7 cellular contexts compared by ENCODE assay signal in the genomic region with DNA sequence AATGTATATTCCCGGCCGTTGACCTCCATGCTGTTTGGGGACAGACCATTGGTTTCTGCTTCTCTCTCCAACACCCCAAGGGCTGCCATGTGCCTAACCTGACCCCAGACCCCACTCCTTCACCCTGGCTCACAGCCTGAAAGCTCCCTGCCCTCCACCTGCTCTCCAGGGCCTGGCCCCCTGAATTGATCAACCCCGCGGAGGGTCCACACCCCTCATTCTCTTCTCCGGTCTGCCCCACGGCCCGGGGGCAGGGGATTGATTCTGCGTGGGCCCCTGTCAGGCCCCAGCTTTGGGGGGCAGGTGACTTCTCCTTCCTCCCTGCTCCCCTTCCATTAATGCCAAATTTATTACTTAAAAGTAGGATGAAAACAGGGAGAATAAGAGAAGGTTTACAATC.
A peak's percentile ranks its signal among the peaks of the same experiment; 100 is the strongest.
DNase-seq lines count a peak whose midpoint lies in the region; FAIRE-seq and TF ChIP-seq lines count a peak whose summit lies in the region.
"Not testable (repeated sequence)": the region's sequence is repeated elsewhere in the genome, so short reads cannot be mapped to it uniquely, and the experiment has no call there.

No MANE protein-coding gene starts in this region.

- not testable (repeated sequence) for H3K9me3 ChIP-seq in ES-I3 (ENCODE audit: control insufficient read depth, insufficient read depth, low read length); NT2/D1 (ENCODE audit: insufficient read depth, low read length); astrocyte (ENCODE audit: insufficient read depth, low read depth, low read length); keratinocyte (ENCODE audit: control insufficient read depth, low read depth, low read length)

- not testable (repeated sequence) for H3K36me3 ChIP-seq in ES-I3 (ENCODE audit: insufficient read depth, low read length); NT2/D1 (ENCODE audit: insufficient read depth, insufficient read length, low read length); astrocyte (ENCODE audit: insufficient read depth, low read length); keratinocyte (ENCODE audit: control insufficient read depth in 2 of 2, extremely low read depth in 1 of 2, insufficient read depth in 2 of 2, low read length in 2 of 2)

- H3K27me3 ChIP-seq in NT2/D1 (ENCODE audit: insufficient read depth, insufficient read length); astrocyte (ENCODE audit: insufficient read depth, low read length): not testable (repeated sequence)
- H3K27me3 ChIP-seq in keratinocyte (ENCODE audit: control insufficient read depth, extremely low read depth, insufficient read depth, low read length) = peaks cover 13% of the 10 kb centered on the region

- peaks cover 44% of the 10 kb centered on the region for H4K20me1 ChIP-seq in astrocyte (ENCODE audit: insufficient read depth, low read length)
- H4K20me1 ChIP-seq in keratinocyte (ENCODE audit: control insufficient read depth, extremely low read depth, insufficient read depth, low read length) = not testable (repeated sequence)

- H3K4me1 Mint-ChIP-seq in activated CD4-positive, alpha-beta memory T cell treated with anti-CD3 and anti-CD28 coated beads for 36 hours (ENCODE audit: low read depth) = peaks cover 26% of the 10 kb centered on the region
- H3K4me1 Mint-ChIP-seq in astrocyte (ENCODE audit: low read depth, unreplicated experiment) = not testable (repeated sequence)
- peaks cover 36% of the 10 kb centered on the region for H3K4me1 Mint-ChIP-seq in osteocyte (ENCODE audit: unreplicated experiment)

- H3K9me3 Mint-ChIP-seq in activated CD4-positive, alpha-beta memory T cell treated with anti-CD3 and anti-CD28 coated beads for 36 hours; astrocyte (ENCODE audit: unreplicated experiment); osteocyte (ENCODE audit: unreplicated experiment): not testable (repeated sequence)

- intact Hi-C loops in activated CD4-positive, alpha-beta memory T cell treated with anti-CD3 and anti-CD28 coated beads for 36 hours (cut with micrococcal nuclease) = loop anchor here (10.0 kb wide), 3 partner anchors 236 to 606 kb away; partner anchors contain the start of genes CPD and GOSR1

- not testable (repeated sequence) for H3K36me3 Mint-ChIP-seq in activated CD4-positive, alpha-beta memory T cell treated with anti-CD3 and anti-CD28 coated beads for 36 hours; astrocyte (ENCODE audit: low read depth, unreplicated experiment); osteocyte (ENCODE audit: unreplicated experiment)

- DNase-seq in NT2/D1 (ENCODE audit: low read depth, low spot score); activated CD4-positive, alpha-beta memory T cell treated with anti-CD3 and anti-CD28 coated beads for 36 hours; astrocyte (ENCODE audit: low read depth); epithelial cell of esophagus (ENCODE audit: low read depth); keratinocyte (ENCODE audit: low read depth, low spot score); osteocyte (ENCODE audit: extremely low spot score, unreplicated experiment): not testable (repeated sequence)

- TF ChIP-seq CTCF in astrocyte (IDR thresholded peaks at IDR 0.05; ENCODE audit: insufficient read depth, low read depth, low read length); epithelial cell of esophagus (IDR thresholded peaks at IDR 0.05; ENCODE audit: insufficient read depth, low read depth, low read length, missing control alignments); keratinocyte (optimal IDR thresholded peaks at IDR 0.05 in 1 of 3, IDR thresholded peaks at IDR 0.05 in 1 of 3, conservative IDR thresholded peaks at IDR 0.05 in 1 of 3; ENCODE audit: extremely low read depth in 1 of 3, insufficient read depth in 2 of 3, low read length in 3 of 3); osteocyte (IDR thresholded peaks at IDR 0.05): not testable (repeated sequence)

- POLR2A ChIA-PET in activated CD4-positive, alpha-beta memory T cell treated with anti-CD3 and anti-CD28 coated beads for 36 hours (lab: Charles Lee) = not testable (repeated sequence)

- H3K27ac ChIP-seq in astrocyte (ENCODE audit: low read depth, low read length); keratinocyte (ENCODE audit: control insufficient read depth, insufficient read depth, low read length): not testable (repeated sequence)

- FAIRE-seq in astrocyte (lab: Jason Lieb, UNC); keratinocyte (lab: Jason Lieb, UNC): not testable (repeated sequence)

- peak overlapping the region; percentile 58 for H3K4me3 ChIP-seq in NT2/D1 (ENCODE audit: insufficient read length, low read depth)
- H3K4me3 ChIP-seq in astrocyte (ENCODE audit: insufficient read depth, low read depth, low read length); keratinocyte (ENCODE audit: control insufficient read depth in 2 of 3, extremely low read depth in 1 of 3, insufficient read depth in 2 of 3, low read depth in 1 of 3, low read length in 3 of 3): not testable (repeated sequence)
- peak overlapping the region; percentile 54 for H3K4me3 ChIP-seq in epithelial cell of esophagus (ENCODE audit: low read length)

- H2AFZ ChIP-seq in astrocyte (ENCODE audit: low read depth, low read length) = not testable (repeated sequence)
- H2AFZ ChIP-seq in keratinocyte (ENCODE audit: control insufficient read depth, low read length) = peak overlapping the region; percentile 8

- H3K4me3 Mint-ChIP-seq in activated CD4-positive, alpha-beta memory T cell treated with anti-CD3 and anti-CD28 coated beads for 36 hours = peak overlapping the region; percentile 75
- H3K4me3 Mint-ChIP-seq in astrocyte (ENCODE audit: unreplicated experiment) (peak overlapping the region; percentile 97), osteocyte (ENCODE audit: unreplicated experiment) (peak overlapping the region; percentile 83)

- dilution Hi-C loops in keratinocyte (cut with MboI; ENCODE audit: extremely low pct_ligation_motif_present, low sequenced_read_pairs) = not testable (repeated sequence)

- H3K9me1 ChIP-seq in keratinocyte (ENCODE audit: control insufficient read depth, extremely low read depth, insufficient read depth, low read length) = not testable (repeated sequence)

- peaks cover 50% of the 10 kb centered on the region for H3K79me2 ChIP-seq in astrocyte (ENCODE audit: insufficient read depth, low read length)
- peaks cover 23% of the 10 kb centered on the region for H3K79me2 ChIP-seq in keratinocyte (ENCODE audit: control insufficient read depth, insufficient read depth, low read length)

- H3K27ac Mint-ChIP-seq in activated CD4-positive, alpha-beta memory T cell treated with anti-CD3 and anti-CD28 coated beads for 36 hours = not testable (repeated sequence)
- H3K27ac Mint-ChIP-seq in astrocyte (ENCODE audit: unreplicated experiment) (peak overlapping the region; percentile 44), osteocyte (ENCODE audit: unreplicated experiment) (peak overlapping the region; percentile 74)

- H3K4me2 ChIP-seq in astrocyte (ENCODE audit: low read length) = peak overlapping the region; percentile 82
- not testable (repeated sequence) for H3K4me2 ChIP-seq in keratinocyte (ENCODE audit: control insufficient read depth, extremely low read depth, insufficient read depth, low read depth, low read length)

- H3K4me1 ChIP-seq in ES-I3 (ENCODE audit: insufficient read depth, low read length); NT2/D1 (ENCODE audit: insufficient read depth, insufficient read length); astrocyte (ENCODE audit: insufficient read depth, low read length); keratinocyte (ENCODE audit: control insufficient read depth, extremely low read depth, insufficient read depth, low read length): not testable (repeated sequence)

- H3K27me3 Mint-ChIP-seq in activated CD4-positive, alpha-beta memory T cell treated with anti-CD3 and anti-CD28 coated beads for 36 hours = peaks cover 15% of the 10 kb centered on the region
- not testable (repeated sequence) for H3K27me3 Mint-ChIP-seq in astrocyte (ENCODE audit: low read depth, unreplicated experiment); osteocyte (ENCODE audit: unreplicated experiment)

- H3K9ac ChIP-seq in ES-I3 (ENCODE audit: low read depth, low read length) (peak overlapping the region; percentile 89), NT2/D1 (ENCODE audit: insufficient read length, low read depth) (peak overlapping the region; percentile 77)
- not testable (repeated sequence) for H3K9ac ChIP-seq in astrocyte (ENCODE audit: low read length); keratinocyte (ENCODE audit: control insufficient read depth, extremely low read depth, insufficient read depth, low read length)

- CTCF ChIA-PET in activated CD4-positive, alpha-beta memory T cell treated with anti-CD3 and anti-CD28 coated beads for 36 hours (lab: Charles Lee) = interaction anchor here (1.1 kb wide), 1 partner anchor 14 kb away, joined by 3 read pairs; no protein-coding TSS in a partner anchor
